Comparison of ENCODE assay signal across 14 cellular contexts in genomic region chr4:53744446-53745160, GRCh38.
A peak's percentile ranks its signal among the peaks of the same experiment; 100 is the strongest.
DNase-seq lines count a peak whose midpoint lies in the region; ATAC-seq and TF ChIP-seq lines count a peak whose summit lies in the region.
"Had no signal": no experiment of that assay in that cellular context is flagged by ENCODE, and none has a peak within 500 bp of the region (broad histone marks: within the 10 kb centered on the region; RNA-seq: fewer than 3 reads in every experiment).

No MANE protein-coding gene starts in this region.

- peak overlapping the region in 4 of 11 experiments; percentile 1 to 91 (median 29); a peak in 7 of 22 replicates for H3K27ac ChIP-seq in BLaER1 treated with 17β-estradiol and CSF1 and Interleukin-3, amounts not matched to agents 10 nM and 100 nM
- H3K27ac ChIP-seq in endodermal cell (ENCODE audit: low read depth, low read length) = no peak overlapping the region
- H3K27ac ChIP-seq: parathyroid adenoma had no signal

- ATAC-seq in GM19324 (IDR thresholded peaks at IDR 0.05; ENCODE audit: low FRiP score, unreplicated experiment) (peak; percentile 3), HG03097 (IDR thresholded peaks at IDR 0.05; ENCODE audit: low FRiP score, unreplicated experiment) (no peak)
- ATAC-seq: T-cell had no signal

- no peak overlapping the region for H3K9ac ChIP-seq in BLaER1 treated with 17β-estradiol and CSF1 and Interleukin-3, amounts not matched to agents 10 nM and 100 nM
- no peak overlapping the region for H3K9ac ChIP-seq in endodermal cell (ENCODE audit: extremely low read depth, low read length, poor library complexity, severe bottlenecking)
- H3K9ac ChIP-seq: parathyroid adenoma had no signal

- no peaks in the 10 kb centered on the region for H3K36me3 Mint-ChIP-seq in endodermal cell (ENCODE audit: low read depth)
- H3K36me3 Mint-ChIP-seq: T-cell had no signal

- H3K36me3 ChIP-seq in BLaER1 treated with 17β-estradiol and CSF1 and Interleukin-3, amounts not matched to agents 10 nM and 100 nM = peaks cover 0 to 5% (median 0%) of the 10 kb centered on the region in 11 experiments; a peak in 2 of 22 replicates
- H3K36me3 ChIP-seq in endodermal cell (ENCODE audit: control insufficient read depth, insufficient read depth, low read length) = no peaks in the 10 kb centered on the region
- H3K36me3 ChIP-seq: MG63 had no signal

- H4K20me1 ChIP-seq in BLaER1 treated with 17β-estradiol and CSF1 and Interleukin-3, amounts not matched to agents 10 nM and 100 nM = no peaks in the 10 kb centered on the region

- H3K9me3 ChIP-seq in BLaER1 treated with 17β-estradiol and CSF1 and Interleukin-3, amounts not matched to agents 10 nM and 100 nM (replicated peaks in 1 of 11) = peaks cover 0 to 21% (median 9%) of the 10 kb centered on the region in 11 experiments; a peak in 18 of 22 replicates
- no peaks in the 10 kb centered on the region for H3K9me3 ChIP-seq in endodermal cell (ENCODE audit: control insufficient read depth, low read length)

- H3K9me3 Mint-ChIP-seq in endodermal cell = no peaks in the 10 kb centered on the region
- H3K9me3 Mint-ChIP-seq: T-cell had no signal

- peak; percentile 87 for DNase-seq in NCI-H748 (lab: John Stamatoyannopoulos, UW; ENCODE audit: unreplicated experiment)
- peak; percentile 68 for DNase-seq in endodermal cell
- no peak for DNase-seq in KG1 (lab: John Stamatoyannopoulos, UW)
- no peak for DNase-seq in OCI-M2 (lab: John Stamatoyannopoulos, UW; ENCODE audit: unreplicated experiment)
- DNase-seq in stimulated activated CD8-positive, alpha-beta memory T cell treated with anti-CD3 and anti-CD28 coated beads, Interleukin-4, amount 100 ng/mL, for 48 hours = no peak
- DNase-seq: H7; MG63; stimulated activated naive CD4-positive, alpha-beta T cell treated with Interleukin-2 at 50 U/mL for 16 hours; T-cell had no signal

- peaks cover 32 to 63% (median 49%) of the 10 kb centered on the region in 10 experiments for H3K4me1 ChIP-seq in BLaER1 treated with 17β-estradiol and CSF1 and Interleukin-3, amounts not matched to agents 10 nM and 100 nM
- no peaks in the 10 kb centered on the region for H3K4me1 ChIP-seq in endodermal cell (ENCODE audit: control insufficient read depth, insufficient read depth, low read length)
- H3K4me1 ChIP-seq: parathyroid adenoma had no signal

- H3K4me3 Mint-ChIP-seq in endodermal cell = no peak overlapping the region
- H3K4me3 Mint-ChIP-seq: T-cell had no signal

- H3K4me2 ChIP-seq in BLaER1 treated with 17β-estradiol and CSF1 and Interleukin-3, amounts not matched to agents 10 nM and 100 nM = peak overlapping the region in 6 of 11 experiments; percentile 2 to 34 (median 20); a peak in 7 of 22 replicates
- H3K4me2 ChIP-seq: smooth muscle cell had no signal

- no peaks in the 10 kb centered on the region for H3K27me3 ChIP-seq in BLaER1 treated with 17β-estradiol and CSF1 and Interleukin-3, amounts not matched to agents 10 nM and 100 nM
- H3K27me3 ChIP-seq in endodermal cell (ENCODE audit: control insufficient read depth, insufficient read depth, low read length, poor library complexity, severe bottlenecking) = no peaks in the 10 kb centered on the region
- H3K27me3 ChIP-seq: MG63 had no signal

- WGBS in endodermal cell (ENCODE audit: insufficient coverage in 1 of 2, insufficient read length in 1 of 2), 2 experiments = 67 to 80% methylated on average over 1 to 4 of the region's 4 CpGs

- no peaks in the 10 kb centered on the region for H3K4me1 Mint-ChIP-seq in endodermal cell
- H3K4me1 Mint-ChIP-seq: T-cell had no signal

- H3K27ac Mint-ChIP-seq in endodermal cell = no peak overlapping the region
- H3K27ac Mint-ChIP-seq: T-cell had no signal

- H3K27me3 Mint-ChIP-seq in endodermal cell (ENCODE audit: insufficient read depth) = no peaks in the 10 kb centered on the region

- TF ChIP-seq CTCF in endodermal cell (conservative IDR thresholded peaks at IDR 0.05) = peak; percentile 46

- no peak overlapping the region for H3K4me3 ChIP-seq in BLaER1 treated with 17β-estradiol and CSF1 and Interleukin-3, amounts not matched to agents 10 nM and 100 nM
- H3K4me3 ChIP-seq in endodermal cell (ENCODE audit: low read length) = no peak overlapping the region
- H3K4me3 ChIP-seq: MG63, smooth muscle cell had no signal

Comparison
In these comparisons a context has a peak if more than half of its experiments do, and no peak if none do; other contexts are left out.
1. DNase-seq: peak in NCI-H748 (single experiment) and endodermal cell (single experiment); none in KG1 (single experiment), OCI-M2 (single experiment) and stimulated activated CD8-positive, alpha-beta memory T cell treated with anti-CD3 and anti-CD28 coated beads, Interleukin-4, amount 100 ng/mL, for 48 hours (single experiment).